ENCODE assay signal across 24 cellular contexts in the genomic region with DNA sequence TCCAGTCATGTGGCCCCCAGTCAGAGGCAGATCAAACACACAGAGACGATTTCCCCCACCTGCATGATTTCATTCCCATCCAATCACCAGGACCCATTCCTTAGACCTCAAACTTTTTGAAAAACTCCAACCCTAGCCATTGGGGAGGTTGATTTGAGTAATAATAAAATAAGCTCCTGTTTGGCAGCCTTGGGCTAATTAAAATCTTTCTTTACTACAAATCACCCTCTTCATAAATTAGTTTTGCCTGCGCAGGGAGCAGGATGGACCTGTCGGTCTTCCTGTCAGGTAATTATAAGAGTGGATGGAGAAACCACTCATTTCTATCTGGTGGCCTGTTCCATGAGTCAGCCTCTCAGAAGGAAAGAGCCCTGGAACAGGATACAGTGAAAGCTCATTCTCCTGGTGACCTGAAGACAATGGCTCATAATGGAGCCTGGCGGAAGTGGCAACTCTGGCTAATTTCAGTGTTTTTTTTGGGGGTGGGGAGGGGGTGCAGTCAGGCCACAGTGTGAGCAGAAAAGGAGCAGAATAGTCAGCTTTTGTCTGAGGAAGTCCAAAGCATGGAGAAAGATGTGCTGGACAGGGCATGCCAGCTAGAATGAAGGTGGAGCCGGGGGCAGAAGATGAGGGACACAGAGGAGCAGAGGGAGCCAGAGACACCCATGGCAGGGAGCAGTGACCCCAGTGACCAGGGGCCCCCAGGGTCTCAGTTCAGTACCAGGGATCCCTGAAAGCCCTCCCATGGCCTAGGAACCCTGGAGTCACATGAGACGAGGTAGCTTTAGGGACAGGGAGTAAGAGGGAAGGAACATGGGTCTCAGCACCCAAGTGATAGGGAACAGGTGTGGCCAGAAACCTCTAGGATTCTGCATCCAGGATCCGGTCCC. TPM values are rescaled to one million over a fixed set of nuclear protein-coding genes. Genes with fewer than 3 reads are reported as not detected.
"Had no signal": no experiment of that assay in that cellular context is flagged by ENCODE, and none has a peak within 500 bp of the region (broad histone marks: within the 10 kb centered on the region; RNA-seq: fewer than 3 reads in every experiment).

No MANE protein-coding gene starts in this region.

- H3K9me3 ChIP-seq: colonic mucosa, esophagus squamous epithelium, mucosa of descending colon, thyroid gland had no signal

- H3K27me3 ChIP-seq: colonic mucosa, esophagus squamous epithelium, thyroid gland had no signal

- DNase-seq: activated CD4-positive, alpha-beta memory T cell treated with anti-CD3 and anti-CD28 coated beads for 36 hours; activated CD4-positive, alpha-beta T cell treated with anti-CD3 and anti-CD28 coated beads for 4 hours; activated naive CD8-positive, alpha-beta T cell treated with anti-CD3 and anti-CD28 coated beads, Interleukin-2, amount 10 ng/mL, durations not matched to agents 7 days and 5 days; activated T-cell treated with anti-CD3 and anti-CD28 coated beads for 4 hours; amygdala; central memory CD4-positive, alpha-beta T cell; colonic mucosa; esophagus squamous epithelium; left cardiac atrium; mesenchymal stem cell; mucosa of descending colon; naive B cell; stimulated activated CD4-positive, alpha-beta T cell treated with anti-CD3 and anti-CD28 coated beads, Interleukin-12 subunit alpha, Interleukin-12 subunit beta, amount 100 ng/mL, for 4 hours; stimulated activated CD4-positive, alpha-beta T cell treated with anti-CD3 and anti-CD28 coated beads, Interleukin-1b, Interleukin-23, amount 100 ng/mL, for 48 hours; stimulated activated CD8-positive, alpha-beta memory T cell treated with anti-CD3 and anti-CD28 coated beads, Interleukin-4, amount 100 ng/mL, for 48 hours; stimulated activated naive CD4-positive, alpha-beta T cell treated with Interleukin-2 at 50 U/mL for 16 hours; thyroid gland had no signal

- H3K4me1 ChIP-seq: colonic mucosa, esophagus squamous epithelium, thyroid gland had no signal

- H3K27ac ChIP-seq: colonic mucosa, esophagus squamous epithelium, thyroid gland had no signal

- ATAC-seq: left cardiac atrium, mucosa of descending colon had no signal

- H3K4me3 ChIP-seq: colonic mucosa, esophagus squamous epithelium, mucosa of descending colon, thyroid gland had no signal

- H3K36me3 ChIP-seq: colonic mucosa, esophagus squamous epithelium, thyroid gland had no signal

RNA-seq across cellular contexts. Expression of a gene that starts 31.8 kb away (rescaled TPM):
- total RNA-seq: activated CD4-positive, alpha-beta memory T cell treated with anti-CD3 and anti-CD28 coated beads for 36 hours; activated naive CD8-positive, alpha-beta T cell treated with anti-CD3 and anti-CD28 coated beads, Interleukin-2, amount 10 ng/mL, durations not matched to agents 7 days and 5 days; colonic mucosa; esophagus squamous epithelium; left cardiac atrium; lower leg skin; mucosa of descending colon; neural crest cell; omental fat pad; posterior vena cava; subcutaneous adipose tissue; T-helper 1 cell treated with Interleukin-12 subunit alpha and Interleukin-12 subunit beta and Interleukin-4 antibody, amounts not matched to agents 30 ng/mL and 1 ng/mL, for 36 hours; thyroid gland; ureter had no signal

RNA-seq across cellular contexts. Expression of a gene that starts 52.4 kb away (rescaled TPM):
- total RNA-seq: activated CD4-positive, alpha-beta memory T cell treated with anti-CD3 and anti-CD28 coated beads for 36 hours; activated naive CD8-positive, alpha-beta T cell treated with anti-CD3 and anti-CD28 coated beads, Interleukin-2, amount 10 ng/mL, durations not matched to agents 7 days and 5 days; neural crest cell; T-helper 1 cell treated with Interleukin-12 subunit alpha and Interleukin-12 subunit beta and Interleukin-4 antibody, amounts not matched to agents 30 ng/mL and 1 ng/mL, for 36 hours; ureter had no signal
